Comparison of ENCODE assay signal across 18 cellular contexts in the genomic region with DNA sequence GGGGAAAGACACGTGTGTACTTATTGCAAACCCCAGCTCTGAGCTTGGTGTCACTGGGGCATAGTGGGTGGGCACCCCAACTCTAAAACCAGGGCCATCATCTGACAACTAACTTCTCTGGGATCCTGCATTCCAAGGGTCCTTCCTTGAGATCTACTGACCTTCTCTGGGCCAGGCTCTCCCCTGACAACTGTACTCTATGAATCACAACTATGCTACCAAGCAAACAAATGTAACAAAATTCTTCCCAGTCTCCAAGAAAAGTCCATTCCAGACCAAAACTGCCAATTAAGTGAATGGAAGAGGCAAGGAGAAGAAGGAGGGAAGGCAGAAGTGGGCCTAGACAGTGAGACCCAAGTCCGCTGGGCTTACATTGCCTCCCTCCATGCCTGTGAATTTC. TPM values are rescaled to one million over a fixed set of nuclear protein-coding genes. Genes with fewer than 3 reads are reported as not detected.
"Had no signal": no experiment of that assay in that cellular context is flagged by ENCODE, and none has a peak within 500 bp of the region (broad histone marks: within the 10 kb centered on the region; RNA-seq: fewer than 3 reads in every experiment).

No MANE protein-coding gene starts in this region.

- DNase-seq: activated gamma-delta T cell; activated T-cell treated with anti-CD3 and anti-CD28 coated beads, Interleukin-2, amount 50 U/mL, for 72 hours; cerebellar nuclear complex; cortex of kidney; left cardiac atrium; lower lobe of right lung; nucleus accumbens; stimulated activated CD4-positive, alpha-beta T cell treated with anti-CD3 and anti-CD28 coated beads, Interleukin-12 subunit alpha, Interleukin-12 subunit beta, amount 100 ng/mL, for 4 hours; stimulated activated CD4-positive, alpha-beta T cell treated with anti-CD3 and anti-CD28 coated beads, Interleukin-1b, Interleukin-23, amount 100 ng/mL, for 48 hours; stimulated activated naive CD4-positive, alpha-beta T cell treated with Interleukin-2 at 50 U/mL for 16 hours; thyroid gland had no signal

- H3K4me3 ChIP-seq: ascending aorta, breast epithelium, esophagus muscularis mucosa, gastroesophageal sphincter, lower lobe of right lung, thyroid gland, vagina had no signal

- H3K36me3 ChIP-seq: ascending aorta, breast epithelium, gastroesophageal sphincter, thyroid gland, vagina had no signal

- ATAC-seq: activated CD4-positive, CD25-positive, alpha-beta regulatory T cell treated with anti-CD3 and anti-CD28 coated beads, Interleukin-2, amount 50 U/mL, for 24 hours; activated T-cell treated with anti-CD3 and anti-CD28 coated beads, Interleukin-2, amount 50 U/mL, for 72 hours; gastroesophageal sphincter; left cardiac atrium; lower lobe of right lung; natural killer cell treated with Interleukin-12 subunit alpha and Interleukin-12 subunit beta and Interleukin-15 and Interleukin-18, amount 100 ng/mL, for 72 hours had no signal

- H3K9me3 ChIP-seq: ascending aorta, breast epithelium, esophagus muscularis mucosa, gastroesophageal sphincter, lower lobe of right lung, thyroid gland, vagina had no signal

- H3K27me3 ChIP-seq: ascending aorta, breast epithelium, esophagus muscularis mucosa, gastroesophageal sphincter, thyroid gland, vagina had no signal

- H3K27ac ChIP-seq: ascending aorta, breast epithelium, esophagus muscularis mucosa, lower lobe of right lung, thyroid gland, vagina had no signal

RNA-seq across cellular contexts. Expression of gene VWF, which starts 38.2 kb away (rescaled TPM):
- total RNA-seq: natural killer cell treated with Interleukin-12 subunit alpha and Interleukin-12 subunit beta and Interleukin-15 and Interleukin-18, amount 100 ng/mL, for 72 hours had no signal
